Comparison of ENCODE assay signal across 1 cellular context in the genomic region with DNA sequence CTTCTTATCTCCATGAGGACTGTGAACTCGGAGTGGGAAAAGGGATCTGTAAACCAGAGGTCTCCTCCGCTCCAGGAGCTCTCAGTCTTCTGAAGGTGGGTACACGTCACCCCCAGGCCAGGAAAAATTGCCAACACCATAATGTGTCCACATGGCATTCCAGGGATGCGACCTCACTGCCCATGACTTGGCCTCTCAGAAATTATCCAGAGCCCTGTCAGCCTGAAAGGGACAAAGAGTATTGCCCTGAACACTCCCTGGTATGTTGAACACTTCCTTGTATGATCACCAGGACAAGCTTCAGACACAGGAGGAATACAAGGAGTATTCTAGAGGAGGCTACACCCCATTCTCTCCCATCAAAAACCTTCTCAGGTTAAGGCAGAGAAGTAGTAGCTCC.
TF ChIP-seq lines count a peak whose summit lies in the region.

No MANE protein-coding gene starts in this region.

TF ChIP-seq in IMR-90, 13 proteins besides CTCF, POLR2A, EP300 and RAD21 (continued from another document):
- TF ChIP-seq, protein P1, sequence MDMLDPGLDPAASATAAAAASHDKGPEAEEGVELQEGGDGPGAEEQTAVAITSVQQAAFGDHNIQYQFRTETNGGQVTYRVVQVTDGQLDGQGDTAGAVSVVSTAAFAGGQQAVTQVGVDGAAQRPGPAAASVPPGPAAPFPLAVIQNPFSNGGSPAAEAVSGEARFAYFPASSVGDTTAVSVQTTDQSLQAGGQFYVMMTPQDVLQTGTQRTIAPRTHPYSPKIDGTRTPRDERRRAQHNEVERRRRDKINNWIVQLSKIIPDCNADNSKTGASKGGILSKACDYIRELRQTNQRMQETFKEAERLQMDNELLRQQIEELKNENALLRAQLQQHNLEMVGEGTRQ (IDR thresholded peaks at IDR 0.05; ENCODE audit: low read depth, low read length): no peak
- no peak for TF ChIP-seq RFX5 (IDR thresholded peaks at IDR 0.05; ENCODE audit: low read depth, low read length)
- no peak for TF ChIP-seq MAFK (IDR thresholded peaks at IDR 0.05; ENCODE audit: low read depth, low read length)
- TF ChIP-seq MAZ (IDR thresholded peaks at IDR 0.05; ENCODE audit: borderline replicate concordance, low read depth, low read length): no peak
- TF ChIP-seq MXI1 (IDR thresholded peaks at IDR 0.05; ENCODE audit: borderline replicate concordance, low read depth, low read length): no peak
- TF ChIP-seq BHLHE40 (IDR thresholded peaks at IDR 0.05; ENCODE audit: low read depth, low read length): no peak
